In genomic region chr21:16502273-16502672, GRCh38 we compare ENCODE assay signal across 25 cellular contexts.
"Had no signal": no experiment of that assay in that cellular context is flagged by ENCODE, and none has a peak within 500 bp of the region (broad histone marks: within the 10 kb centered on the region; RNA-seq: fewer than 3 reads in every experiment).

No MANE protein-coding gene starts in this region.

- H3K36me3 Mint-ChIP-seq: activated naive CD8-positive, alpha-beta T cell had no signal

- H3K4me3 Mint-ChIP-seq: activated B cell treated with CpG ODN at 0.5 μM for 24 hours; activated CD4-positive, alpha-beta T cell treated with anti-CD3 and anti-CD28 coated beads, Interleukin-2, amount 10 ng/mL, durations not matched to agents 24 days and 14 days; activated naive CD4-positive, alpha-beta T cell treated with anti-CD3 and anti-CD28 coated beads for 36 hours; activated naive CD8-positive, alpha-beta T cell; activated T-cell treated with anti-CD3 and anti-CD28 coated beads, Interleukin-2, amount 50 U/mL, for 4 hours; T-helper 1 cell treated with Interleukin-12 subunit alpha and Interleukin-12 subunit beta and Interleukin-4 antibody, amounts not matched to agents 30 μg/mL and 1 μg/mL, for 36 hours had no signal

- H3K9me3 ChIP-seq: SJSA1 had no signal

- H3K4me3 ChIP-seq: cardiac muscle cell, SJSA1 had no signal

- H3K4me1 ChIP-seq: SJSA1 had no signal

- H3K4me1 Mint-ChIP-seq: activated B cell treated with CpG ODN at 0.5 μM for 24 hours; activated CD4-positive, alpha-beta T cell treated with anti-CD3 and anti-CD28 coated beads, Interleukin-2, amount 10 ng/mL, durations not matched to agents 24 days and 14 days had no signal

- H3K27me3 ChIP-seq: brain microvascular endothelial cell, cardiac muscle cell, SJSA1 had no signal

- FAIRE-seq: astrocyte had no signal

- H3K9me3 Mint-ChIP-seq: activated B cell treated with CpG ODN at 0.5 μM for 24 hours; activated CD4-positive, alpha-beta T cell treated with anti-CD3 and anti-CD28 coated beads, Interleukin-2, amount 10 ng/mL, durations not matched to agents 24 days and 14 days had no signal

- H3K36me3 ChIP-seq: brain microvascular endothelial cell, cardiac muscle cell, SJSA1 had no signal

- DNase-seq: activated B cell treated with CpG ODN at 0.5 μM for 24 hours; activated CD4-positive, alpha-beta T cell treated with anti-CD3 and anti-CD28 coated beads for 1 hour; activated CD4-positive, alpha-beta T cell treated with anti-CD3 and anti-CD28 coated beads, Interleukin-2, amount 10 ng/mL, durations not matched to agents 24 days and 14 days; activated CD4-positive, alpha-beta T cell treated with anti-CD3 and anti-CD28 coated beads, Interleukin-2, amount 50 U/mL, for 48 hours; activated effector memory CD4-positive, alpha-beta T cell treated with anti-CD3 and anti-CD28 coated beads, Interleukin-2, amount 50 U/mL, for 16 hours; activated naive CD4-positive, alpha-beta T cell treated with anti-CD3 and anti-CD28 coated beads for 36 hours; activated T-cell treated with anti-CD3 and anti-CD28 coated beads, Interleukin-2, amount 50 U/mL, for 4 hours; amygdala; brain microvascular endothelial cell; KBM-7; MV-4-11; NCI-H1105; NCI-H1436; NCI-H1694 treated with DMSO at 0.1 percent for 48 hours; NCI-H2029 treated with DMSO at 0.1 percent for 48 hours; NCI-H345; NCI-H510A; NCI-H69; SHP77 had no signal

- H3K27ac ChIP-seq: brain microvascular endothelial cell, cardiac muscle cell, SJSA1 had no signal

- ATAC-seq: activated T-cell treated with anti-CD3 and anti-CD28 coated beads, Interleukin-2, amount 50 U/mL, for 4 hours; Panc1 had no signal

- H3K27me3 Mint-ChIP-seq: activated B cell treated with CpG ODN at 0.5 μM for 24 hours; activated CD4-positive, alpha-beta T cell treated with anti-CD3 and anti-CD28 coated beads, Interleukin-2, amount 10 ng/mL, durations not matched to agents 24 days and 14 days; activated naive CD8-positive, alpha-beta T cell had no signal

- H3K27ac Mint-ChIP-seq: activated B cell treated with CpG ODN at 0.5 μM for 24 hours; activated CD4-positive, alpha-beta T cell treated with anti-CD3 and anti-CD28 coated beads, Interleukin-2, amount 10 ng/mL, durations not matched to agents 24 days and 14 days; activated naive CD4-positive, alpha-beta T cell treated with anti-CD3 and anti-CD28 coated beads for 36 hours; activated naive CD8-positive, alpha-beta T cell; T-helper 1 cell treated with Interleukin-12 subunit alpha and Interleukin-12 subunit beta and Interleukin-4 antibody, amounts not matched to agents 30 μg/mL and 1 μg/mL, for 36 hours had no signal
